31 cellular contexts compared by ENCODE assay signal in the genomic region with DNA sequence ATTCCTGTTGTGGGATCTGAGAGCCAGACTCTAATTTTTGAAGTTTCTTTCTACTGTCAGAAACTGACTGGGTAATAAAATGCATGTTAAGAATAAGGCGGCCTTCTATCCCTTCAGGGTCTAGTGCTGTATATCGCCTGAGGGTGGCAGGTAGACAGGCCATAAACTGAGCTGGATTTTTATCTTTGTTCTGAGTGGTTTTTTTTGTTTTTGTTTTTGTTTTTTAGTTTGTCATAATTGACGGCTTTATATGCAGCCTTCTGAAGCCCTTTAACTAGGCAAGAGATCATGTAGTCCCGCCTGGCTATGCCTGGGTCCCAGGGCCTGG.
"Had no signal": no experiment of that assay in that cellular context is flagged by ENCODE, and none has a peak within 500 bp of the region (broad histone marks: within the 10 kb centered on the region; RNA-seq: fewer than 3 reads in every experiment).

No MANE protein-coding gene starts in this region.

- H3K36me3 ChIP-seq: adrenal gland, esophagus muscularis mucosa, gastrocnemius medialis, heart left ventricle had no signal

- H3K27ac ChIP-seq: adrenal gland, body of pancreas, esophagus muscularis mucosa, foreskin keratinocyte, gastrocnemius medialis, heart left ventricle, hepatocyte had no signal

- H3K27me3 ChIP-seq: adrenal gland, body of pancreas, esophagus muscularis mucosa, foreskin keratinocyte, gastrocnemius medialis, heart left ventricle, hepatocyte had no signal

- H3K4me1 ChIP-seq: adrenal gland, body of pancreas, esophagus muscularis mucosa, foreskin keratinocyte, gastrocnemius medialis, heart left ventricle had no signal

- H3K4me3 ChIP-seq: adrenal gland, body of pancreas, esophagus muscularis mucosa, gastrocnemius medialis, heart left ventricle, hepatocyte had no signal

- H3K9me3 ChIP-seq: adrenal gland, body of pancreas, esophagus muscularis mucosa, gastrocnemius medialis had no signal

- H3K4me2 ChIP-seq: hepatocyte had no signal

- DNase-seq: activated CD4-positive, alpha-beta memory T cell treated with anti-CD3 and anti-CD28 coated beads for 36 hours; activated CD4-positive, alpha-beta T cell treated with anti-CD3 and anti-CD28 coated beads for 36 hours; activated CD4-positive, alpha-beta T cell treated with anti-CD3 and anti-CD28 coated beads, Interleukin-2, amount 10 ng/mL, durations not matched to agents 24 days and 14 days; activated CD4-positive, CD25-positive, alpha-beta regulatory T cell; activated CD4-positive, CD25-positive, alpha-beta regulatory T cell treated with anti-CD3 and anti-CD28 coated beads, Interleukin-2, amount 50 U/mL, for 72 hours; activated CD8-positive, alpha-beta memory T cell treated with anti-CD3 and anti-CD28 coated beads, Interleukin-2, amount 10 ng/mL, durations not matched to agents 7 days and 5 days; activated CD8-positive, alpha-beta memory T cell treated with anti-CD3 and anti-CD28 coated beads, Interleukin-2, amount 50 U/mL, for 4 hours; activated CD8-positive, alpha-beta T cell treated with anti-CD3 and anti-CD28 coated beads, Interleukin-2, amount 10 ng/mL, durations not matched to agents 7 days and 5 days; activated effector memory CD4-positive, alpha-beta T cell treated with anti-CD3 and anti-CD28 coated beads, Interleukin-2, amount 50 U/mL, for 16 hours; activated naive CD4-positive, alpha-beta T cell treated with anti-CD3 and anti-CD28 coated beads for 36 hours; activated naive CD8-positive, alpha-beta T cell treated with anti-CD3 and anti-CD28 coated beads for 36 hours; activated naive CD8-positive, alpha-beta T cell treated with anti-CD3 and anti-CD28 coated beads, Interleukin-2, amount 50 U/mL, for 24 hours; activated T-cell treated with anti-CD3 and anti-CD28 coated beads, Interleukin-2, amount 50 U/mL, for 1 hour; activated T-cell treated with anti-CD3 and anti-CD28 coated beads, Interleukin-2, amount 50 U/mL, for 48 hours; adrenal gland; amygdala; aorta; body of pancreas; caudate nucleus; cortex of kidney; dermis blood vessel endothelial cell; effector CD4-positive, alpha-beta T cell; effector memory CD8-positive, alpha-beta T cell; erythroblast; foreskin keratinocyte; gastrocnemius medialis; glutamatergic neuron; heart left ventricle; T-helper 2 cell had no signal
